In genomic region chr17:81666342-81667191, GRCh38 we compare ENCODE assay signal across 1 cellular context.
TF ChIP-seq lines count a peak whose summit lies in the region.

CCDC137 (plus strand) TSS chr17:81666737; CDS start chr17:81666767, 30 bp downstream.
OXLD1 (minus strand) TSS chr17:81666605; CDS start chr17:81666577, 28 bp downstream.

TF ChIP-seq in HepG2, 621 proteins besides CTCF, POLR2A, EP300 and RAD21 (continued from another document and continues in another):
- TF ChIP-seq ZNF318 (CRISPR knock-in tag; IDR thresholded peaks at IDR 0.05), result peak; percentile 31; the same call in 1 of the 2 replicates
- TF ChIP-seq ZNF20 (CRISPR knock-in tag; IDR thresholded peaks at IDR 0.05), result no peak
- TF ChIP-seq ZNF782 (CRISPR knock-in tag; IDR thresholded peaks at IDR 0.05; ENCODE audit: borderline replicate concordance), result peak; percentile 59; the same call in 1 of the 2 replicates
- TF ChIP-seq ARID5B (CRISPR knock-in tag; IDR thresholded peaks at IDR 0.05), result no peak; the same call in 1 of the 2 replicates
- peak; percentile 95 for TF ChIP-seq ZNF598 (CRISPR knock-in tag; IDR thresholded peaks at IDR 0.05; ENCODE audit: borderline replicate concordance)
- peak; percentile 90; the same call in 1 of the 2 replicates for TF ChIP-seq GPN1 (CRISPR knock-in tag; IDR thresholded peaks at IDR 0.05; ENCODE audit: borderline replicate concordance)
- TF ChIP-seq PAF1 (CRISPR knock-in tag; IDR thresholded peaks at IDR 0.05), result no peak
- peak; percentile 77; the same call in 1 of the 2 replicates for TF ChIP-seq MEIS2 (CRISPR knock-in tag; IDR thresholded peaks at IDR 0.05)
- TF ChIP-seq ZNF503 (CRISPR knock-in tag; IDR thresholded peaks at IDR 0.05), result no peak; the same call in 1 of the 2 replicates
- no peak for TF ChIP-seq ARID3A (IDR thresholded peaks at IDR 0.05; ENCODE audit: low read depth, low read length)
- peak; percentile 72; the same call in 1 of the 2 replicates for TF ChIP-seq KLF13 (CRISPR knock-in tag; IDR thresholded peaks at IDR 0.05)
- peak; percentile 81 for TF ChIP-seq STAT5B (CRISPR knock-in tag; IDR thresholded peaks at IDR 0.05)
- TF ChIP-seq ZSCAN9 (CRISPR knock-in tag; IDR thresholded peaks at IDR 0.05; ENCODE audit: borderline replicate concordance), result peak; percentile 18; the same call in 1 of the 2 replicates
- TF ChIP-seq ZNF207 (IDR thresholded peaks at IDR 0.05; ENCODE audit: borderline replicate concordance), result no peak
- TF ChIP-seq NR1H2 (CRISPR knock-in tag; IDR thresholded peaks at IDR 0.05; ENCODE audit: borderline replicate concordance, low read depth), result 0 out of 2 replicates have a peak, but pooled peaks have one; percentile 27
- no peak; the same call in none of the 2 replicates for TF ChIP-seq POGZ (CRISPR knock-in tag; IDR thresholded peaks at IDR 0.05)
- TF ChIP-seq YEATS2 (CRISPR knock-in tag; IDR thresholded peaks at IDR 0.05; ENCODE audit: borderline replicate concordance), result peak; percentile 94
- no peak for TF ChIP-seq TBL1XR1 (IDR thresholded peaks at IDR 0.05; ENCODE audit: borderline replicate concordance, low read length, partially characterized antibody)
- TF ChIP-seq ZNF333 (CRISPR knock-in tag; IDR thresholded peaks at IDR 0.05; ENCODE audit: borderline replicate concordance), result no peak; the same call in 1 of the 2 replicates
- TF ChIP-seq SRY (CRISPR knock-in tag; IDR thresholded peaks at IDR 0.05), result peak; percentile 95
- no peak for TF ChIP-seq HMG20A (CRISPR knock-in tag; IDR thresholded peaks at IDR 0.05; ENCODE audit: borderline replicate concordance)
- TF ChIP-seq MTERF4 (CRISPR knock-in tag; IDR thresholded peaks at IDR 0.05), result peak; percentile 97
- TF ChIP-seq CAMTA2 (CRISPR knock-in tag; IDR thresholded peaks at IDR 0.05; ENCODE audit: borderline replicate concordance), result 0 out of 2 replicates have a peak, but pooled peaks have one; percentile 67
- TF ChIP-seq ZBTB7A (CRISPR knock-in tag; IDR thresholded peaks at IDR 0.05), result peak; percentile 72
- TF ChIP-seq SIX1 (CRISPR knock-in tag; IDR thresholded peaks at IDR 0.05; ENCODE audit: borderline replicate concordance), result 0 out of 2 replicates have a peak, but pooled peaks have one; percentile 0
- TF ChIP-seq ZEB1 (IDR thresholded peaks at IDR 0.05; ENCODE audit: insufficient replicate concordance, low read depth), result no peak
- TF ChIP-seq ZNF414 (CRISPR knock-in tag; IDR thresholded peaks at IDR 0.05), result peak; percentile 27; the same call in 1 of the 2 replicates
- no peak; the same call in 1 of the 2 replicates for TF ChIP-seq NR2F2 (IDR thresholded peaks at IDR 0.05; ENCODE audit: borderline replicate concordance, low read depth)
- TF ChIP-seq SMYD3 (CRISPR knock-in tag; IDR thresholded peaks at IDR 0.05), result no peak
- TF ChIP-seq HOXA9 (CRISPR knock-in tag; IDR thresholded peaks at IDR 0.05; ENCODE audit: borderline replicate concordance), result no peak
- TF ChIP-seq ESRRA (CRISPR knock-in tag; IDR thresholded peaks at IDR 0.05; ENCODE audit: low read depth), result peak; percentile 68
- no peak for TF ChIP-seq ZNF878 (CRISPR knock-in tag; IDR thresholded peaks at IDR 0.05)
- peak; percentile 43; the same call in 1 of the 2 replicates for TF ChIP-seq KAT7 (CRISPR knock-in tag; IDR thresholded peaks at IDR 0.05; ENCODE audit: borderline replicate concordance)
- peak; percentile 89 for TF ChIP-seq KDM5B (CRISPR knock-in tag; IDR thresholded peaks at IDR 0.05; ENCODE audit: borderline replicate concordance)
- TF ChIP-seq ZNF569 (CRISPR knock-in tag; IDR thresholded peaks at IDR 0.05; ENCODE audit: borderline replicate concordance), result no peak
- no peak; the same call in 1 of the 2 replicates for TF ChIP-seq MEIS1 (CRISPR knock-in tag; IDR thresholded peaks at IDR 0.05; ENCODE audit: borderline replicate concordance)
- TF ChIP-seq CHD4 (IDR thresholded peaks at IDR 0.05; ENCODE audit: borderline replicate concordance, low read length), result no peak
- peak; percentile 57; the same call in 1 of the 2 replicates for TF ChIP-seq ZNF329 (CRISPR knock-in tag; IDR thresholded peaks at IDR 0.05; ENCODE audit: low read depth)
- peak; percentile 98 for TF ChIP-seq MXI1 (IDR thresholded peaks at IDR 0.05; ENCODE audit: borderline replicate concordance, low read depth, low read length)
- no peak; the same call in 1 of the 2 replicates for TF ChIP-seq ZNF792 (CRISPR knock-in tag; IDR thresholded peaks at IDR 0.05)
- TF ChIP-seq FOXO1 (CRISPR knock-in tag; IDR thresholded peaks at IDR 0.05), result peak; percentile 16; the same call in 1 of the 2 replicates
- no peak; the same call in 1 of the 2 replicates for TF ChIP-seq ZNF3 (CRISPR knock-in tag; IDR thresholded peaks at IDR 0.05)
- TF ChIP-seq SP5 (CRISPR knock-in tag; IDR thresholded peaks at IDR 0.05; ENCODE audit: borderline replicate concordance, low read depth), result peak; percentile 15; the same call in 1 of the 2 replicates
- TF ChIP-seq NFRKB (IDR thresholded peaks at IDR 0.05), result no peak
- TF ChIP-seq NCOA2 (CRISPR knock-in tag; IDR thresholded peaks at IDR 0.05), result 0 out of 2 replicates have a peak, but pooled peaks have one; percentile 17
- TF ChIP-seq FOXJ3 (CRISPR knock-in tag; IDR thresholded peaks at IDR 0.05; ENCODE audit: borderline replicate concordance), result no peak
- TF ChIP-seq ZNF251 (CRISPR knock-in tag; IDR thresholded peaks at IDR 0.05), result no peak
- peak; percentile 61; the same call in 1 of the 2 replicates for TF ChIP-seq EEA1 (CRISPR knock-in tag; IDR thresholded peaks at IDR 0.05; ENCODE audit: borderline replicate concordance)
